ENCODE assay signal across 11 cellular contexts in the genomic region with DNA sequence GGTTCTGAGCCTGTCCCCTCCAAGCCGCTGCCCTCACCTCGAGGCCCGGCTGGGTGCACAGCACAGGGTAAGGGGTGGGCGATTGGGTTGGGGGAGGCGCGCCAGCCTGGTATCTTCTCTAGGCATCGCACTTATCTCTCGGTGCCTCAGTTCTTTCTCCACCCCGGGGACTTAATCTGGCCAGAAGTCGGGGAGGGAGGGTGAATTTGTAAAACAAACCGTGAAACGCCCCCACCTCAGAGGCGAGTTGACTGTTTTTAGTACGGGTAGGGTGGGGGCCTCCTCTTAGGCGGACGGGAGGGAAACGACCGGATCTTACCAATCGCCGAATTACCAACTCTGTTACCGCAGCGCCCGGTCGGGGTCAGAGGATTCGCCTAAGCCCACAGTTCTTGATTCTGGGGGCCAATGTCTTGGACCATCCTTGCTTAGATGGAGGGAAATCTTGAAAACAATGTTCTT. TPM values are rescaled to one million over a fixed set of nuclear protein-coding genes. Genes with fewer than 3 reads are reported as not detected.
DNase-seq lines count a peak whose midpoint lies in the region; ATAC-seq and TF ChIP-seq lines count a peak whose summit lies in the region.
"Had no signal": no experiment of that assay in that cellular context is flagged by ENCODE, and none has a peak within 500 bp of the region (broad histone marks: within the 10 kb centered on the region; RNA-seq: fewer than 3 reads in every experiment).

No MANE protein-coding gene starts in this region.

- no CpG with 5 or more reads among the region's 25 CpGs for WGBS in H9 (ENCODE audit: extremely low coverage, insufficient read length, low lambda C conversion rate)

- H2BK15ac ChIP-seq in H9 (ENCODE audit: low read depth, low read length) = no peak overlapping the region

- peak overlapping the region; percentile 97 for H3K4me3 ChIP-seq in ACC112 (ENCODE audit: low read depth, low read length)
- H3K4me3 ChIP-seq in coronary artery = peak overlapping the region; percentile 77
- H3K4me3 ChIP-seq: mucosa of descending colon had no signal

- H3K4ac ChIP-seq in H9 (ENCODE audit: low read depth, low read length) = no peak overlapping the region

- TF ChIP-seq CTCF in H9 (conservative IDR thresholded peaks at IDR 0.05) = no peak
- TF ChIP-seq CTCF in coronary artery (IDR thresholded peaks at IDR 0.05) = no peak

- no peak overlapping the region for H3K23ac ChIP-seq in H9 (ENCODE audit: insufficient read length, low read depth, low read length)

- H3K27ac Mint-ChIP-seq in H9 (no peak overlapping the region), naive B cell (peak overlapping the region in 1 of 6 donors; percentile 80)

- peaks cover 44 to 61% of the 10 kb centered on the region in 2 experiments for H3K4me1 Mint-ChIP-seq in H9
- H3K4me1 Mint-ChIP-seq in naive B cell = peaks cover 26 to 41% (median 38%) of the 10 kb centered on the region in 3 donors

- H3K27me3 ChIP-seq in ACC112 (ENCODE audit: insufficient read depth, low read length) (no peaks in the 10 kb centered on the region), H9 (ENCODE audit: insufficient read depth, low read length) (peaks cover 86% of the 10 kb centered on the region)

- H3K18ac ChIP-seq in H9 (ENCODE audit: insufficient read length, low read depth, low read length) = no peak overlapping the region

- H3K4me3 Mint-ChIP-seq in H9 (peak overlapping the region; percentile 57 to 80), naive B cell (peak overlapping the region in 5 of 8 donors; percentile 44 to 75 (median 57))

- H3K4me1 ChIP-seq in ACC112 (ENCODE audit: control insufficient read depth, insufficient read depth, low read length, unreplicated experiment) = peaks cover 2% of the 10 kb centered on the region
- H3K4me1 ChIP-seq in H9 (ENCODE audit: insufficient read depth, low read length) = no peaks in the 10 kb centered on the region

- no peak overlapping the region for H3T11ph ChIP-seq in H9 (ENCODE audit: low read length)

- no peak overlapping the region for H4K5ac ChIP-seq in H9 (ENCODE audit: insufficient read length, low read depth, low read length)

- no peak for ATAC-seq in naive B cell (ENCODE audit: low read depth in 2 of 2)
- ATAC-seq in esophagus mucosa = no peak

- no peak overlapping the region for H4K8ac ChIP-seq in H9 (replicated peaks; ENCODE audit: insufficient read length, low read depth, low read length)

- peak overlapping the region; percentile 88 for H3K27ac ChIP-seq in ACC112 (ENCODE audit: low read depth, low read length)
- no peak overlapping the region for H3K27ac ChIP-seq in H9 (ENCODE audit: insufficient read length, low read depth, low read length)
- H3K27ac ChIP-seq in coronary artery = peak overlapping the region in 1 of 2 donors; percentile 84

- DNase-seq in H9 (peak; percentile 50), coronary artery (ENCODE audit: low spot score) (no peak), naive B cell (no peak), cerebellar cortex (ENCODE audit: low spot score) (no peak), H4 (ENCODE audit: low spot score) (no peak), nucleus accumbens (lab: John Stamatoyannopoulos, UW) (no peak)
- DNase-seq: cortex of kidney, mucosa of descending colon, NCI-H1092 treated with DMSO at 0.1 percent for 48 hours had no signal

- H2BK120ac ChIP-seq in H9 (ENCODE audit: low read depth, low read length, poor library complexity, severe bottlenecking) = no peak overlapping the region

- H3K36me3 ChIP-seq in ACC112 (ENCODE audit: insufficient read depth, low read length) = 0 out of 2 replicates have a peak, but pooled peaks cover 6% of the 10 kb centered on the region

- H3K4me2 ChIP-seq in H9 (ENCODE audit: insufficient read depth, insufficient read length, low read length) = peak overlapping the region; percentile 53

- H4K91ac ChIP-seq in H9 (ENCODE audit: insufficient read length, low read depth, low read length) = no peak overlapping the region

- no peak overlapping the region for H2BK5ac ChIP-seq in H9 (ENCODE audit: insufficient read length, low read length)

- H3K9me3 ChIP-seq in H9 (ENCODE audit: control insufficient read depth, low read depth, low read length) = no peaks in the 10 kb centered on the region
- H3K9me3 ChIP-seq: mucosa of descending colon had no signal

- no peaks in the 10 kb centered on the region for H3K79me1 ChIP-seq in H9 (ENCODE audit: insufficient read depth, low read depth, low read length, poor library complexity, severe bottlenecking)

- H3K23me2 ChIP-seq in H9 (ENCODE audit: insufficient read length, low read depth, low read length, poor library complexity, severe bottlenecking) = peaks cover 16% of the 10 kb centered on the region

- H3K79me2 ChIP-seq in ACC112 (ENCODE audit: control insufficient read depth, insufficient read depth, low read length, unreplicated experiment) (peaks cover 33% of the 10 kb centered on the region), H9 (ENCODE audit: insufficient read depth, low read length) (no peaks in the 10 kb centered on the region)

- no peak overlapping the region for H2BK12ac ChIP-seq in H9 (ENCODE audit: insufficient read length, low read depth, low read length)

- H4K20me1 ChIP-seq in H9 (ENCODE audit: control insufficient read depth, insufficient read depth, insufficient read length) = no peaks in the 10 kb centered on the region

- H2BK20ac ChIP-seq in H9 (ENCODE audit: low read depth, low read length, poor library complexity, severe bottlenecking) = no peak overlapping the region

- peaks cover 99% of the 10 kb centered on the region for H3K27me3 Mint-ChIP-seq in H9 (ENCODE audit: low read depth)
- H3K27me3 Mint-ChIP-seq in naive B cell = peaks cover 81 to 94% (median 88%) of the 10 kb centered on the region in 3 donors

- no peak overlapping the region for H3K9ac ChIP-seq in H9 (ENCODE audit: extremely low read depth, insufficient read length, low read length)

- H2AFZ ChIP-seq in ACC112 (ENCODE audit: low read length, unreplicated experiment) (peak overlapping the region; percentile 59), H9 (ENCODE audit: low read length) (no peak overlapping the region)

- no peak overlapping the region for H2AK5ac ChIP-seq in H9 (ENCODE audit: insufficient read length, low read length)

- H3K9me3 Mint-ChIP-seq in H9 (peaks cover 6 to 27% of the 10 kb centered on the region in 2 experiments; a peak in 3 of 5 replicates), naive B cell (peaks cover 0 to 26% (median 20%) of the 10 kb centered on the region in 7 donors)

- H3K36me3 Mint-ChIP-seq in H9 (ENCODE audit: insufficient read depth in 1 of 3, low read depth in 3 of 3) (no peaks in the 10 kb centered on the region), naive B cell (peaks cover 0 to 25% of the 10 kb centered on the region in 2 donors)

- H3K56ac ChIP-seq in H9 (ENCODE audit: insufficient read length, low read depth, low read length) = no peak overlapping the region

- no peak overlapping the region for H3K14ac ChIP-seq in H9 (ENCODE audit: insufficient read depth, low read length)

RNA-seq across cellular contexts. Expression of gene TBX3, which starts 1.4 kb away (rescaled TPM):
- total RNA-seq in H9 (2021) (0.04 and 0.07 TPM in 2 replicates), esophagus mucosa (2.4 TPM)
- not detected for polyA plus RNA-seq in naive B cell (ENCODE audit: low read depth in 6 of 6)
- 16.1 and 17.5 TPM in 2 replicates for total RNA-seq in H4 (2014; rRNA removed; shearing (Covaris generic))
